ENCODE assay signal across 1 cellular context in the genomic region with DNA sequence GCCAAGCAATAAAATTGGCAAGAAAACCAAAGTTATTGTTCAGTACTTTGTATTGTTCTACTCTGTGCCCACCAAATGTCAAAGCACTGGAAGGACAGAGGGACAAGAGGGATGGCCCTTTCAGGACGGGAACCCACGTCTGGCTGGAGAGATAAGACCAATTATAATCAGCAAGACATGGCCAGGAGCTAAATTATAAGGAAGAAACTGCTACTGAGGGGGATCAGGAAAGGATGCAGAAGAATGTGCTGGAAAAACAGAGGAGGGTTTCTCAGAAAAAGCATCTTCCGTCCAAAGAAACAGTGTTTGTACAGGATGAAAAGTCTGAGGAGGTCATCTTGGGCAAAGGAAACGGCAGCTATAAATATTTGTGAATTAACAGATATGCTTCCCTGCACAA.
TF ChIP-seq lines count a peak whose summit lies in the region.

No MANE protein-coding gene starts in this region.

TF ChIP-seq in HepG2, 621 proteins besides CTCF, POLR2A, EP300 and RAD21 (continued from another document):
- TF ChIP-seq, protein P1, sequence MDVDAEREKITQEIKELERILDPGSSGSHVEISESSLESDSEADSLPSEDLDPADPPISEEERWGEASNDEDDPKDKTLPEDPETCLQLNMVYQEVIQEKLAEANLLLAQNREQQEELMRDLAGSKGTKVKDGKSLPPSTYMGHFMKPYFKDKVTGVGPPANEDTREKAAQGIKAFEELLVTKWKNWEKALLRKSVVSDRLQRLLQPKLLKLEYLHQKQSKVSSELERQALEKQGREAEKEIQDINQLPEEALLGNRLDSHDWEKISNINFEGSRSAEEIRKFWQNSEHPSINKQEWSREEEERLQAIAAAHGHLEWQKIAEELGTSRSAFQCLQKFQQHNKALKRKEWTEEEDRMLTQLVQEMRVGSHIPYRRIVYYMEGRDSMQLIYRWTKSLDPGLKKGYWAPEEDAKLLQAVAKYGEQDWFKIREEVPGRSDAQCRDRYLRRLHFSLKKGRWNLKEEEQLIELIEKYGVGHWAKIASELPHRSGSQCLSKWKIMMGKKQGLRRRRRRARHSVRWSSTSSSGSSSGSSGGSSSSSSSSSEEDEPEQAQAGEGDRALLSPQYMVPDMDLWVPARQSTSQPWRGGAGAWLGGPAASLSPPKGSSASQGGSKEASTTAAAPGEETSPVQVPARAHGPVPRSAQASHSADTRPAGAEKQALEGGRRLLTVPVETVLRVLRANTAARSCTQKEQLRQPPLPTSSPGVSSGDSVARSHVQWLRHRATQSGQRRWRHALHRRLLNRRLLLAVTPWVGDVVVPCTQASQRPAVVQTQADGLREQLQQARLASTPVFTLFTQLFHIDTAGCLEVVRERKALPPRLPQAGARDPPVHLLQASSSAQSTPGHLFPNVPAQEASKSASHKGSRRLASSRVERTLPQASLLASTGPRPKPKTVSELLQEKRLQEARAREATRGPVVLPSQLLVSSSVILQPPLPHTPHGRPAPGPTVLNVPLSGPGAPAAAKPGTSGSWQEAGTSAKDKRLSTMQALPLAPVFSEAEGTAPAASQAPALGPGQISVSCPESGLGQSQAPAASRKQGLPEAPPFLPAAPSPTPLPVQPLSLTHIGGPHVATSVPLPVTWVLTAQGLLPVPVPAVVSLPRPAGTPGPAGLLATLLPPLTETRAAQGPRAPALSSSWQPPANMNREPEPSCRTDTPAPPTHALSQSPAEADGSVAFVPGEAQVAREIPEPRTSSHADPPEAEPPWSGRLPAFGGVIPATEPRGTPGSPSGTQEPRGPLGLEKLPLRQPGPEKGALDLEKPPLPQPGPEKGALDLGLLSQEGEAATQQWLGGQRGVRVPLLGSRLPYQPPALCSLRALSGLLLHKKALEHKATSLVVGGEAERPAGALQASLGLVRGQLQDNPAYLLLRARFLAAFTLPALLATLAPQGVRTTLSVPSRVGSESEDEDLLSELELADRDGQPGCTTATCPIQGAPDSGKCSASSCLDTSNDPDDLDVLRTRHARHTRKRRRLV (CRISPR knock-in tag; IDR thresholded peaks at IDR 0.05), result no peak
TF ChIP-seq in HepG2: peak in this region for 0.
